Comparison of ENCODE assay signal across 18 cellular contexts in the genomic region with DNA sequence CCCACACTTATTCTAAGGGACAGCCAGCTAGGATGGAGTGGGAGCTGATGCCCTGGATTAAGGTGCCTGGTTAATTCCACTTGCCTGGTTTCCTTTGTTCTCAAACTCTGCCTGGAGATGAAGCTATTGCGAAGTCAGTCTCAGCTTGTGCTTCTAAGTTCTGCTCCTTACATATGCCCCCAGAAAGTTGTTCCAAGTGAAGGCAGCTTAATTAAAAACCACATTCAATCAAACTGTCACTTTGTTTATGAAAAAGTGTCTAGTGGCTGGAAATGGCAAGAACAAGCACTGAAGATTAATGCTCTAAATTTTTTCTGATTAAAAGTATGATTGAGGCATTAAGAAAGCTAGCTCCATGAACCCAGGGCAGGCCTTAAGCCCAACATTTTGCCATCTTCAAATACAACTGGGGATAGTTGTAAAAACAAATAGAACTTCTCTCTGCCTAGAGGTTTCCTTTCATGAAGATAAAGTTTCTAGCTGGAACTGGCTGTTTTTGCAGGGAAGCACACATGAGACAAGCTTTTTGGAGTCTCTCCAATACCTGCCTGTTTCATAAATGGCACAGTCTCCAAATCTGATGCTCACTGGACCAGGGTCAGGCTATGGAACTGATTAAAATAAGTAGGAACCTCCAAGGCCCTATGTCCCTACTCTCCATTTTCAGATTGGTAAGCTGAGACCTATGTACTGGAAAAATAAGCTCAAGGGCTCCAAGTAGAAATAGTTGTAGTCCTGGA.
A peak's percentile ranks its signal among the peaks of the same experiment; 100 is the strongest.
DNase-seq lines count a peak whose midpoint lies in the region; ATAC-seq and TF ChIP-seq lines count a peak whose summit lies in the region.
"Had no signal": no experiment of that assay in that cellular context is flagged by ENCODE, and none has a peak within 500 bp of the region (broad histone marks: within the 10 kb centered on the region; RNA-seq: fewer than 3 reads in every experiment).

No MANE protein-coding gene starts in this region.

- H3K36me3 ChIP-seq in gastroesophageal sphincter = no peaks in the 10 kb centered on the region
- no peaks in the 10 kb centered on the region for H3K36me3 ChIP-seq in stomach
- H3K36me3 ChIP-seq: heart left ventricle had no signal

- TF ChIP-seq CTCF in gastroesophageal sphincter (IDR thresholded peaks at IDR 0.05) (no peak), stomach (IDR thresholded peaks at IDR 0.05) (no peak)

- DNase-seq in H4 (ENCODE audit: low spot score) (peak; percentile 57), astrocyte of the hippocampus (ENCODE audit: low read depth, low spot score) (peak; percentile 71), stomach (no peak), NOMO-1 treated with dmso at 0.1 percent for 144 hours (lab: John Stamatoyannopoulos, UW; ENCODE audit: unreplicated experiment) (no peak), islet precursor cell (no peak)
- no peak for DNase-seq in stimulated activated naive CD8-positive, alpha-beta T cell treated with anti-CD3 and anti-CD28 coated beads, Interleukin-15, Interleukin-2, amounts not matched to agents 100 U/mL and 50 U/mL, for 24 hours
- DNase-seq: activated CD4-positive, alpha-beta T cell treated with anti-CD3 and anti-CD28 coated beads for 1 hour; CD8-positive, alpha-beta memory T cell; central memory CD4-positive, alpha-beta T cell; effector CD8-positive, alpha-beta T cell; heart left ventricle; HFFc6; NCI-H1694; stimulated activated CD4-positive, alpha-beta T cell treated with anti-CD3 and anti-CD28 coated beads, Interleukin-4, amount 100 ng/mL, for 24 hours had no signal

- H3K4me3 ChIP-seq in gastroesophageal sphincter = no peak overlapping the region
- H3K4me3 ChIP-seq in stomach = no peak overlapping the region
- H3K4me3 ChIP-seq: heart left ventricle, lung had no signal

- H3K9me3 ChIP-seq in gastroesophageal sphincter (no peaks in the 10 kb centered on the region), stomach (no peaks in the 10 kb centered on the region)

- intact Hi-C loops in stomach (cut with DNase I; ENCODE audit: low total_unique reads) = no loop called here

- H3K4me1 ChIP-seq in gastroesophageal sphincter (peaks cover 17 to 54% (median 19%) of the 10 kb centered on the region in 3 donors), stomach (peaks cover 25 to 53% (median 42%) of the 10 kb centered on the region in 4 donors)

- no peaks in the 10 kb centered on the region for H3K27me3 ChIP-seq in gastroesophageal sphincter
- no peaks in the 10 kb centered on the region for H3K27me3 ChIP-seq in stomach

- peak; percentile 65 for ATAC-seq in gastroesophageal sphincter
- no peak for ATAC-seq in stimulated activated naive CD8-positive, alpha-beta T cell treated with anti-CD3 and anti-CD28 coated beads, Interleukin-15, Interleukin-2, amounts not matched to agents 100 U/mL and 50 U/mL, for 24 hours
- ATAC-seq: activated naive CD4-positive, alpha-beta T cell treated with anti-CD3 and anti-CD28 coated beads, Interleukin-2, amount 50 U/mL, for 72 hours had no signal

- WGBS in gastroesophageal sphincter (ENCODE audit: low coverage in 1 of 2), 2 donors = 11 to 20% methylated on average over 1 of the region's 1 CpG
- WGBS in stomach, 5 donors = 59 to 86% (median 80%) methylated on average over 1 of the region's 1 CpG

- peak overlapping the region; percentile 64 to 80 (median 74) for H3K27ac ChIP-seq in gastroesophageal sphincter
- peak overlapping the region in 4 of 5 donors; percentile 62 to 77 (median 66) for H3K27ac ChIP-seq in stomach
- H3K27ac ChIP-seq: RWPE1 had no signal

- TF ChIP-seq EP300 in gastroesophageal sphincter (IDR thresholded peaks at IDR 0.05) (peak; percentile 11), stomach (IDR thresholded peaks at IDR 0.05) (no peak)

- TF ChIP-seq POLR2A in gastroesophageal sphincter (IDR thresholded peaks at IDR 0.05) (no peak), stomach (IDR thresholded peaks at IDR 0.05) (no peak)

Comparison
In these comparisons a context has a peak if more than half of its experiments do, and no peak if none do; other contexts are left out.
1. DNase-seq: peak in H4 (single experiment) and astrocyte of the hippocampus (single experiment); none in stomach (single experiment), NOMO-1 treated with dmso at 0.1 percent for 144 hours (single experiment), islet precursor cell (single experiment) and stimulated activated naive CD8-positive, alpha-beta T cell treated with anti-CD3 and anti-CD28 coated beads, Interleukin-15, Interleukin-2, amounts not matched to agents 100 U/mL and 50 U/mL, for 24 hours (single experiment).